Comparison of ENCODE assay signal across 8 cellular contexts in genomic region chr20:35718321-35718720, GRCh38. TPM values are rescaled to one million over a fixed set of nuclear protein-coding genes. Genes with fewer than 3 reads are reported as not detected.
DNase-seq lines count a peak whose midpoint lies in the region; TF ChIP-seq lines count a peak whose summit lies in the region.
"Not testable (repeated sequence)": the region's sequence is repeated elsewhere in the genome, so short reads cannot be mapped to it uniquely, and the experiment has no call there.

No MANE protein-coding gene starts in this region.

- H3K9me3 Mint-ChIP-seq in Caco-2 (ENCODE audit: unreplicated experiment); activated naive CD8-positive, alpha-beta T cell (ENCODE audit: low read depth); chondrocyte (ENCODE audit: low read depth); progenitor cell of endocrine pancreas (ENCODE audit: low read depth); type B pancreatic cell: not testable (repeated sequence)

- not testable (repeated sequence) for BruUV-seq in Caco-2 (replicated peaks; lab: Mats Ljungman, UMichigan)

- POLR2A ChIA-PET in Caco-2 (lab: Charles Lee), result interaction anchor here (0.5 to 4.3 kb wide), 4 partner anchors 9 to 91 kb away, joined by 4 to 25 read pairs (median 6); partner anchors contain the start of gene RBM39
- POLR2A ChIA-PET in HEK293 (lab: Yijun Ruan, JAX), result interaction anchor here (0.8 to 1.8 kb wide), 7 partner anchors 10 to 24 kb away, joined by 3 to 7 read pairs (median 4); partner anchors contain the start of gene RBM39
- POLR2A ChIA-PET in RWPE1 (lab: Yijun Ruan, JAX; ENCODE audit: low non-redundant PET), result interaction anchor here (0.8 kb wide), 1 partner anchor 17 kb away, joined by 5 read pairs; no protein-coding TSS in a partner anchor

- not testable (repeated sequence) for H3K9me3 ChIP-seq in Caco-2; HEK293 (ENCODE audit: control insufficient read depth, insufficient read depth, low read depth, low read length); cardiac muscle cell (ENCODE audit: low read depth)

- not testable (repeated sequence) for H3K27me3 ChIP-seq in Caco-2 (replicated peaks; ENCODE audit: control insufficient read depth, insufficient read depth, low read length); cardiac muscle cell

- H3K4me3 Mint-ChIP-seq in Caco-2 (ENCODE audit: unreplicated experiment); activated naive CD8-positive, alpha-beta T cell; chondrocyte (ENCODE audit: unreplicated experiment); progenitor cell of endocrine pancreas (ENCODE audit: low read depth); type B pancreatic cell: not testable (repeated sequence)

- not testable (repeated sequence) for H3K4me1 Mint-ChIP-seq in Caco-2 (ENCODE audit: low read depth, unreplicated experiment); chondrocyte (ENCODE audit: low read depth); progenitor cell of endocrine pancreas (ENCODE audit: low read depth); type B pancreatic cell (ENCODE audit: unreplicated experiment)
- H3K4me1 Mint-ChIP-seq in activated naive CD8-positive, alpha-beta T cell (ENCODE audit: low read depth), result peaks cover 53% of the 10 kb centered on the region

- H3K27ac Mint-ChIP-seq in Caco-2 (ENCODE audit: unreplicated experiment), result peak overlapping the region; percentile 65
- peak overlapping the region; percentile 61 for H3K27ac Mint-ChIP-seq in activated naive CD8-positive, alpha-beta T cell
- peak overlapping the region; percentile 66 for H3K27ac Mint-ChIP-seq in chondrocyte (ENCODE audit: unreplicated experiment)
- peak overlapping the region; percentile 71 for H3K27ac Mint-ChIP-seq in progenitor cell of endocrine pancreas
- H3K27ac Mint-ChIP-seq in type B pancreatic cell, result peak overlapping the region; percentile 59

- not testable (repeated sequence) for H3K4me3 ChIP-seq in Caco-2 (ENCODE audit: low read depth, low read length); HEK293 (ENCODE audit: low read depth, low read length); cardiac muscle cell

- not testable (repeated sequence) for H3K4me1 ChIP-seq in Caco-2; HEK293 (ENCODE audit: control insufficient read depth, insufficient read depth, low read length); cardiac muscle cell (ENCODE audit: low read depth)

- peaks cover 100% of the 10 kb centered on the region for H3K36me3 Mint-ChIP-seq in Caco-2 (ENCODE audit: insufficient read depth, unreplicated experiment)
- not testable (repeated sequence) for H3K36me3 Mint-ChIP-seq in activated naive CD8-positive, alpha-beta T cell
- H3K36me3 Mint-ChIP-seq in chondrocyte (ENCODE audit: low read depth), result peaks cover 55% of the 10 kb centered on the region
- peaks cover 43% of the 10 kb centered on the region for H3K36me3 Mint-ChIP-seq in progenitor cell of endocrine pancreas (ENCODE audit: insufficient read depth)
- peaks cover 38% of the 10 kb centered on the region for H3K36me3 Mint-ChIP-seq in type B pancreatic cell

- H3K36me3 ChIP-seq in Caco-2 (ENCODE audit: control insufficient read depth, insufficient read depth, low read length) (peaks cover 38% of the 10 kb centered on the region), HEK293 (ENCODE audit: control insufficient read depth in 2 of 2, insufficient read depth in 1 of 2, low read length in 2 of 2) (peaks cover 89 to 100% of the 10 kb centered on the region in 2 experiments), cardiac muscle cell (peaks cover 92% of the 10 kb centered on the region)

- DNase-seq in Caco-2; RWPE1 (ENCODE audit: low spot score); chondrocyte (ENCODE audit: low spot score); cardiac muscle cell (ENCODE audit: low read depth in 1 of 2, low spot score in 1 of 2); progenitor cell of endocrine pancreas (ENCODE audit: low spot score, unreplicated experiment); type B pancreatic cell (ENCODE audit: extremely low spot score, unreplicated experiment): not testable (repeated sequence)

- not testable (repeated sequence) for H3K27me3 Mint-ChIP-seq in Caco-2 (ENCODE audit: insufficient read depth, unreplicated experiment); activated naive CD8-positive, alpha-beta T cell; chondrocyte (ENCODE audit: low read depth); progenitor cell of endocrine pancreas; type B pancreatic cell

- TF ChIP-seq CTCF in Caco-2 (IDR thresholded peaks at IDR 0.05; ENCODE audit: insufficient read depth in 1 of 2, low read depth in 1 of 2, low read length in 1 of 2, severe bottlenecking in 1 of 2, unreplicated experiment in 1 of 2); HEK293 (tag by site-specific recombination; IDR thresholded peaks at IDR 0.05); RWPE1 (conservative IDR thresholded peaks at IDR 0.05; ENCODE audit: low read depth); chondrocyte (IDR thresholded peaks at IDR 0.05); cardiac muscle cell (IDR thresholded peaks at IDR 0.05; ENCODE audit: low read depth, low read length); progenitor cell of endocrine pancreas (IDR thresholded peaks at IDR 0.05; ENCODE audit: unreplicated experiment); type B pancreatic cell (conservative IDR thresholded peaks at IDR 0.05): not testable (repeated sequence)

- intact Hi-C loops in Caco-2 (cut with micrococcal nuclease; ENCODE audit: unreplicated experiment), result loop anchor here (5.0 kb wide), 1 partner anchor 164 kb away; no protein-coding TSS in a partner anchor

- CTCF ChIA-PET in Caco-2 (lab: Charles Lee), result not testable (repeated sequence)
- CTCF ChIA-PET in HEK293 (lab: Yijun Ruan, JAX), result interaction anchor here (1.1 to 1.8 kb wide), 2 partner anchors 8 to 166 kb away, joined by 4 to 5 read pairs; no protein-coding TSS in a partner anchor
- CTCF ChIA-PET in RWPE1 (lab: Yijun Ruan, JAX), result interaction anchor here (0.6 to 1.6 kb wide), 2 partner anchors 12 to 16 kb away, joined by 4 to 6 read pairs; no protein-coding TSS in a partner anchor

- H3K27ac ChIP-seq in HEK293 (ENCODE audit: extremely low read depth, low read depth, low read length), result not testable (repeated sequence)
- H3K27ac ChIP-seq in RWPE1 (peak overlapping the region; percentile 39), cardiac muscle cell (peak overlapping the region; percentile 40)

TF ChIP-seq in HEK293, 187 proteins besides CTCF, POLR2A, EP300 and RAD21 (continues in another document):
- 0 out of 2 replicates have a peak, but pooled peaks have one; percentile 14 for TF ChIP-seq HIC1 (tag by site-specific recombination; IDR thresholded peaks at IDR 0.05)

RNA-seq across cellular contexts. Expression of gene ROMO1, which starts 19.1 kb away (rescaled TPM):
- total RNA-seq in Caco-2 (2022), result 354 and 357 TPM in 2 replicates
- total RNA-seq in chondrocyte, result 123 to 128 TPM (median 128 TPM) in 3 replicates
- total RNA-seq in cardiac muscle cell, result 205 and 356 TPM in 2 replicates
- 646 and 743 TPM in 2 replicates for polyA plus RNA-seq in cardiac muscle cell
- total RNA-seq in progenitor cell of endocrine pancreas, result 129 and 140 TPM in 2 replicates
- 131 and 160 TPM in 2 replicates for total RNA-seq in type B pancreatic cell (ENCODE audit: low replicate concordance)

RNA-seq across cellular contexts. Expression of gene NFS1, which starts 19.2 kb away (rescaled TPM):
- total RNA-seq in Caco-2 (2022) (69.8 and 77.1 TPM in 2 replicates), chondrocyte (26.8 to 29.3 TPM (median 27.8 TPM) in 3 replicates), cardiac muscle cell (32.6 and 39.3 TPM in 2 replicates), progenitor cell of endocrine pancreas (13.7 and 16.8 TPM in 2 replicates), type B pancreatic cell (ENCODE audit: low replicate concordance) (26.7 and 29.9 TPM in 2 replicates)
- polyA plus RNA-seq in cardiac muscle cell, result 43.9 and 52.4 TPM in 2 replicates

RNA-seq across cellular contexts. Expression of gene RBM39, which starts 23.7 kb away (rescaled TPM):
- total RNA-seq in Caco-2 (2022) (750 and 777 TPM in 2 replicates), chondrocyte (217 to 277 TPM (median 238 TPM) in 3 replicates), cardiac muscle cell (235 and 299 TPM in 2 replicates), progenitor cell of endocrine pancreas (491 and 515 TPM in 2 replicates), type B pancreatic cell (ENCODE audit: low replicate concordance) (361 and 398 TPM in 2 replicates)
- 202 and 214 TPM in 2 replicates for polyA plus RNA-seq in cardiac muscle cell

RNA-seq across cellular contexts. Expression of gene PHF20, which starts 53.5 kb away (rescaled TPM):
- total RNA-seq in Caco-2 (2022) (101 and 109 TPM in 2 replicates), chondrocyte (42.2 to 46.1 TPM (median 44.6 TPM) in 3 replicates), cardiac muscle cell (42.0 and 42.6 TPM in 2 replicates), progenitor cell of endocrine pancreas (37.1 and 42.2 TPM in 2 replicates), type B pancreatic cell (ENCODE audit: low replicate concordance) (33.4 and 37.6 TPM in 2 replicates)
- polyA plus RNA-seq in cardiac muscle cell, result 44.6 and 49.6 TPM in 2 replicates

RNA-seq across cellular contexts. Expression of gene CPNE1, which starts 53.6 kb away (rescaled TPM):
- total RNA-seq in Caco-2 (2022) (815 and 833 TPM in 2 replicates), chondrocyte (127 to 142 TPM (median 142 TPM) in 3 replicates), cardiac muscle cell (172 and 355 TPM in 2 replicates), progenitor cell of endocrine pancreas (293 and 298 TPM in 2 replicates), type B pancreatic cell (ENCODE audit: low replicate concordance) (115 and 192 TPM in 2 replicates)
- 225 and 377 TPM in 2 replicates for polyA plus RNA-seq in cardiac muscle cell
